In genomic region chr3:96434616-96435015, GRCh38 we compare ENCODE assay signal across 1 cellular context.
TF ChIP-seq lines count a peak whose summit lies in the region.

No MANE protein-coding gene starts in this region.

TF ChIP-seq in GM23338, 12 proteins besides CTCF, POLR2A, EP300 and RAD21 (continued from another document):
- TF ChIP-seq POLR2AphosphoS5 (IDR thresholded peaks at IDR 0.05; ENCODE audit: low read depth) (no peak), EZH2 (IDR thresholded peaks at IDR 0.05; ENCODE audit: low read depth, unreplicated experiment) (no peak), CREB1 (CRISPR knock-in tag; IDR thresholded peaks at IDR 0.05; ENCODE audit: low read depth) (no peak), STAT1 (IDR thresholded peaks at IDR 0.05; ENCODE audit: unreplicated experiment) (no peak)
- TF ChIP-seq, protein P1, sequence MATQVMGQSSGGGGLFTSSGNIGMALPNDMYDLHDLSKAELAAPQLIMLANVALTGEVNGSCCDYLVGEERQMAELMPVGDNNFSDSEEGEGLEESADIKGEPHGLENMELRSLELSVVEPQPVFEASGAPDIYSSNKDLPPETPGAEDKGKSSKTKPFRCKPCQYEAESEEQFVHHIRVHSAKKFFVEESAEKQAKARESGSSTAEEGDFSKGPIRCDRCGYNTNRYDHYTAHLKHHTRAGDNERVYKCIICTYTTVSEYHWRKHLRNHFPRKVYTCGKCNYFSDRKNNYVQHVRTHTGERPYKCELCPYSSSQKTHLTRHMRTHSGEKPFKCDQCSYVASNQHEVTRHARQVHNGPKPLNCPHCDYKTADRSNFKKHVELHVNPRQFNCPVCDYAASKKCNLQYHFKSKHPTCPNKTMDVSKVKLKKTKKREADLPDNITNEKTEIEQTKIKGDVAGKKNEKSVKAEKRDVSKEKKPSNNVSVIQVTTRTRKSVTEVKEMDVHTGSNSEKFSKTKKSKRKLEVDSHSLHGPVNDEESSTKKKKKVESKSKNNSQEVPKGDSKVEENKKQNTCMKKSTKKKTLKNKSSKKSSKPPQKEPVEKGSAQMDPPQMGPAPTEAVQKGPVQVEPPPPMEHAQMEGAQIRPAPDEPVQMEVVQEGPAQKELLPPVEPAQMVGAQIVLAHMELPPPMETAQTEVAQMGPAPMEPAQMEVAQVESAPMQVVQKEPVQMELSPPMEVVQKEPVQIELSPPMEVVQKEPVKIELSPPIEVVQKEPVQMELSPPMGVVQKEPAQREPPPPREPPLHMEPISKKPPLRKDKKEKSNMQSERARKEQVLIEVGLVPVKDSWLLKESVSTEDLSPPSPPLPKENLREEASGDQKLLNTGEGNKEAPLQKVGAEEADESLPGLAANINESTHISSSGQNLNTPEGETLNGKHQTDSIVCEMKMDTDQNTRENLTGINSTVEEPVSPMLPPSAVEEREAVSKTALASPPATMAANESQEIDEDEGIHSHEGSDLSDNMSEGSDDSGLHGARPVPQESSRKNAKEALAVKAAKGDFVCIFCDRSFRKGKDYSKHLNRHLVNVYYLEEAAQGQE (IDR thresholded peaks at IDR 0.05; ENCODE audit: unreplicated experiment), result no peak
